Comparison of ENCODE assay signal across 20 cellular contexts in the genomic region with DNA sequence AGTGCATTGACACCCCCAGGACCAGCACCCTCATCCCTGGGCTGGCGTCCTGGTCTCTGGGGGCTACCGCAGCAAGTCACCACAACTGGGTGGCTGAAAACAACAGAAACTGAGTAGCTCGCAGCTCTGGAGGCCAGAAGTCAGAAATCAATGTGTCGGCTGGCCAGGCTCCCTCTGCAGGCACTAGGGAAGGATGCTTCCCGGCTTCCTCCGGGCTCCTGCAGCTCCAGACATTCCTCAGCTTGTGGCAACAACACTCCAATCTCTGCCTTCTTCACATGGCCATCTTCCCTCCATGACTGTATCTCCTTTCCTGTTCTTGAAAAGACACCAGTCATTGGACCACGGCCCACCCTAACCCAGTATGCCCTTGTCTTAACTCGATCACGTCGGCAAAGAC.
"Had no signal": no experiment of that assay in that cellular context is flagged by ENCODE, and none has a peak within 500 bp of the region (broad histone marks: within the 10 kb centered on the region; RNA-seq: fewer than 3 reads in every experiment).

No MANE protein-coding gene starts in this region.

- H3K27ac ChIP-seq: ascending aorta, dorsolateral prefrontal cortex, esophagus muscularis mucosa, tibial artery, WERI-Rb-1 had no signal

- H3K27me3 ChIP-seq: ascending aorta, vagina had no signal

- FAIRE-seq: endometrium, keratinocyte had no signal

- DNase-seq: activated CD4-positive, alpha-beta T cell treated with anti-CD3 and anti-CD28 coated beads for 48 hours; activated CD8-positive, alpha-beta memory T cell treated with anti-CD3 and anti-CD28 coated beads, Interleukin-2, amount 50 U/mL, for 48 hours; activated CD8-positive, alpha-beta T cell treated with anti-CD3 and anti-CD28 coated beads, Interleukin-2, amount 10 ng/mL, durations not matched to agents 7 days and 5 days; activated naive CD4-positive, alpha-beta T cell; activated naive CD8-positive, alpha-beta T cell treated with anti-CD3 and anti-CD28 coated beads, Interleukin-2, amount 50 U/mL, for 24 hours; dorsolateral prefrontal cortex; left ventricle myocardium superior; mesenchymal stem cell; nephron progenitor cell; T1000; WERI-Rb-1 had no signal

- H3K4me3 ChIP-seq: ascending aorta, dorsolateral prefrontal cortex, esophagus muscularis mucosa, smooth muscle cell, tibial artery, vagina had no signal

- H3K36me3 ChIP-seq: ascending aorta, esophagus muscularis mucosa, tibial artery, vagina, WERI-Rb-1 had no signal

- H3K4me1 ChIP-seq: ascending aorta, tibial artery had no signal

- ATAC-seq: activated CD8-positive, alpha-beta T cell treated with anti-CD3 and anti-CD28 coated beads, Interleukin-2, amount 10 ng/mL, durations not matched to agents 7 days and 5 days; activated naive CD8-positive, alpha-beta T cell treated with anti-CD3 and anti-CD28 coated beads, Interleukin-2, amount 50 U/mL, for 24 hours; left ventricle myocardium superior; right cardiac atrium; stimulated activated memory B cell treated with anti-CD40 and anti-IgM and Interleukin-4, amounts not matched to agents 10 μg/mL and 1 μg/mL and 100 μg/mL, for 72 hours had no signal

- H3K9me3 ChIP-seq: ascending aorta, vagina had no signal
